Comparison of ENCODE assay signal across 8 cellular contexts in genomic region chr4:108650212-108651067, GRCh38. TPM values are rescaled to one million over a fixed set of nuclear protein-coding genes. Genes with fewer than 3 reads are reported as not detected.
A peak's percentile ranks its signal among the peaks of the same experiment; 100 is the strongest.
DNase-seq lines count a peak whose midpoint lies in the region; ATAC-seq lines count a peak whose summit lies in the region.

Gene OSTC, plus strand, starts transcription at chr4:108650599. Its CDS starts 57 bp downstream, at chr4:108650656.

- peaks cover 3% of the 10 kb centered on the region for H3K36me3 Mint-ChIP-seq in IgD-negative memory B cell

- H3K4me1 Mint-ChIP-seq in IgD-negative memory B cell: peaks cover 22 to 30% (median 28%) of the 10 kb centered on the region in 3 donors

- peak; percentile 90 for ATAC-seq in GM21529 (IDR thresholded peaks at IDR 0.05; ENCODE audit: unreplicated experiment)

- H3K27me3 Mint-ChIP-seq in IgD-negative memory B cell: no peaks in the 10 kb centered on the region

- peak within 1 kb of the TSS; percentile 93 to 99 (median 98) for H3K27ac Mint-ChIP-seq in IgD-negative memory B cell

- H3K9me3 Mint-ChIP-seq in IgD-negative memory B cell: no peaks in the 10 kb centered on the region

- DNase-seq in DMS 273 treated with DMSO at 0.1 percent for 48 hours (lab: John Stamatoyannopoulos, UW) (peak; percentile 88), OCI-M2 (lab: John Stamatoyannopoulos, UW; ENCODE audit: unreplicated experiment) (peak; percentile 62), activated T-cell treated with anti-CD3 and anti-CD28 coated beads for 4 hours (peak; percentile 89), epidermal melanocyte (ENCODE audit: insufficient read length, low spot score) (peak; percentile 88), middle frontal gyrus (ENCODE audit: extremely low spot score, low spot score) (peak; percentile 92)
- peak; percentile 87 to 91 for DNase-seq in stimulated activated CD8-positive, alpha-beta memory T cell treated with anti-CD3 and anti-CD28 coated beads, Interleukin-2, amount 100 ng/mL, for 48 hours (ENCODE audit: low read depth in 2 of 2)

- peak within 1 kb of the TSS; percentile 92 to 99 (median 97) for H3K4me3 Mint-ChIP-seq in IgD-negative memory B cell

RNA-seq across cellular contexts. Expression of gene OSTC, which starts in this region (rescaled TPM):
- 83.0 TPM for polyA plus RNA-seq in IgD-negative memory B cell

Comparison
In these comparisons a context has a peak if more than half of its experiments do, and no peak if none do; other contexts are left out.
1. Peak in every context shown above with its lines: DNase-seq and ATAC-seq.